Comparison of ENCODE assay signal across 34 cellular contexts in the genomic region with DNA sequence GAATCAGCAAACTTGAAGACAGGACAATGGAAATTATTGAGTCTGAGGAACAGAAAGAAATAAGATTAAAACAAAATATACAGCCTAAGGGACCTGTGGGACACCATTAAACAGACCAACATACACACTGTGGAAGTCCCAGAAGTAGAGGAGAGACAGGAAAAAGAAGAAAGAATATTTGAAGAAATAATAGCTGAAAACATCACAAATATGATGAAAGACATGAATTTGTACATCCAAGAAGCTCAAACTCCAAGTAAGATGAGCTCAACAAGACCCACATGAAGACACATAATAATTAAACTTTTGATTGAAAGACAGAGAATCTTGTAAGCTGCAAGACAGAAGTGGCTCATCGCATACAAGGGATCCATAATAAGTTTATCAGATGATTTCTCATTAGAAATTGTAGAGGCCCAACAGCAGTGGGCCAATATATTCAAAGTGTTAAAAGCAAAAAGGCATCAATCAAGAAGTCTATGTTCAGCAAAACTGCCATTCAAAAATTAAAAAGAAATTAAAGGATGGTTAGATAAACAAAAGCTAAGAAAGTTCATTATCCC.
"Had no signal": no experiment of that assay in that cellular context is flagged by ENCODE, and none has a peak within 500 bp of the region (broad histone marks: within the 10 kb centered on the region; RNA-seq: fewer than 3 reads in every experiment).

No MANE protein-coding gene starts in this region.

- H3K4me2 ChIP-seq: KMS-11 had no signal

- H3K9ac ChIP-seq: KMS-11 had no signal

- H3K27me3 ChIP-seq: MG63 had no signal

- H3K4me3 ChIP-seq: MG63 had no signal

- DNase-seq: Karpas-422, Kasumi-1, MG63, MM.1S, MV-4-11, NCI-H1048, NCI-H1092, NCI-H1092 treated with DMSO at 0.1 percent for 48 hours, NCI-H1105, NCI-H1105 treated with DMSO at 0.1 percent for 48 hours, NCI-H1417, NCI-H1417 treated with DMSO at 0.1 percent for 48 hours, NCI-H1436, NCI-H1436 treated with DMSO at 0.1 percent for 48 hours, NCI-H146, NCI-H1694, NCI-H1694 treated with DMSO at 0.1 percent for 48 hours, NCI-H187, NCI-H187 treated with DMSO at 0.1 percent for 48 hours, NCI-H1930, NCI-H2029, NCI-H2029 treated with DMSO at 0.1 percent for 48 hours, NCI-H2081, NCI-H2081 treated with DMSO at 0.1 percent for 48 hours, NCI-H2107, NCI-H2171, NCI-H2171 treated with DMSO at 0.1 percent for 48 hours, NCI-H2227 treated with DMSO at 0.1 percent for 48 hours, NCI-H226, NCI-H345, NCI-H446, NCI-H446 treated with DMSO at 0.1 percent for 48 hours, NCI-H510A had no signal

- H3K36me3 ChIP-seq: MG63 had no signal

- H3K27ac ChIP-seq: KMS-11 had no signal
